17 cellular contexts compared by ENCODE assay signal in the genomic region with DNA sequence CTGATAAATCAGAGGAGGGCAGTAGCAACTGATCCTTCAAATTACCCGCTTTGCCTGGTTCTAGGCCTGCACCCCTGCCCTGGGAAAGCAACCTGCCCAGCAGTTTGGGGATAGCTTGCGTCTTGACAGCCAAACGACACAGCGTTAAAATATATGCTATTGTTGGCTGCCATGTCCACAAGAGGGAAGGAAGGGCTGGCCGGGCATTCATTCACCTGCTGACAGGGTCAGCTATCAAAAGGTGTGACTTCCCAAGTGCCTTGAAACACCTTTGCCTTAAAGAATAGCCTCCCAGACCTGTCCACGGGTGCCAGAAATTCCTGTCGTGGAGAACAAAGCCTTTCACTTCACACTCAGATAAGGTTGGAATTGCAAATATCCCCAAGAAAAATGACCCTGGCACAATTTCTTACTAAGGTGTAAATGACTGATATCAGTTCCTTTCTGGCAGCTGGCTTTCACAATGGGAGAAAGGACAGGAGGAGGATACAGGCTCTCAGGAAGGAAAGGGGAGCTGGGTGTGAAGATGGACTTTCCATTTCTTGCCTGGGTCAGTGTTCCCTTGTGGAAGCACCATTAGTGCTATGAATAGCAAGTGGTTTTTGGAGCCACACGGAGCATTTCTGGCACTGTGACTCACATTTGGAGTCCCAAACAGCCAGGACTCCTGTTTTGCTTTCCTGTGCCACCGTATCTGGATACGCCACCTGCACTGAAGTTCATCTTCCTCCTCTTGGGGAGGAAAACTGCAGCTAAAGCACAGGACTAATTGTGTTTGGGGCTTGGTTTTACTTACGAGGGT. TPM values are rescaled to one million over a fixed set of nuclear protein-coding genes. Genes with fewer than 3 reads are reported as not detected.
"Had no signal": no experiment of that assay in that cellular context is flagged by ENCODE, and none has a peak within 500 bp of the region (broad histone marks: within the 10 kb centered on the region; RNA-seq: fewer than 3 reads in every experiment).

No MANE protein-coding gene starts in this region.

- H3K27me3 ChIP-seq: adrenal gland, right lobe of liver had no signal

- H3K9me3 ChIP-seq: adrenal gland, lower lobe of right lung, mucosa of descending colon, right lobe of liver had no signal

- H3K4me1 ChIP-seq: right lobe of liver had no signal

- ATAC-seq: effector memory CD8-positive, alpha-beta T cell; left cardiac atrium; lower lobe of right lung; natural killer cell; right lobe of liver had no signal

- DNase-seq: activated CD4-positive, alpha-beta T cell treated with anti-CD3 and anti-CD28 coated beads, Interleukin-2, amount 50 U/mL, for 1 hour; activated CD4-positive, CD25-positive, alpha-beta regulatory T cell; activated naive CD4-positive, alpha-beta T cell treated with anti-CD3 and anti-CD28 coated beads, Interleukin-2, amount 50 U/mL, for 16 hours; activated T-cell treated with anti-CD3 and anti-CD28 coated beads for 4 hours; adrenal gland; central memory CD4-positive, alpha-beta T cell; effector memory CD8-positive, alpha-beta T cell; hypothalamus; left cardiac atrium; lower lobe of right lung; mucosa of descending colon; natural killer cell; stimulated activated CD4-positive, alpha-beta T cell treated with anti-CD3 and anti-CD28 coated beads, Interleukin-12 subunit alpha, Interleukin-12 subunit beta, amount 100 ng/mL, for 4 hours; stimulated activated naive CD4-positive, alpha-beta T cell treated with Interleukin-2 at 50 U/mL for 16 hours had no signal

- H3K4me3 ChIP-seq: adrenal gland, lower lobe of right lung, mucosa of descending colon, right lobe of liver had no signal

- H3K36me3 ChIP-seq: adrenal gland, lower lobe of right lung, right lobe of liver had no signal

- H3K27ac ChIP-seq: adrenal gland, lower lobe of right lung, right lobe of liver had no signal

RNA-seq across cellular contexts. Expression of a gene that starts 19.2 kb away (rescaled TPM):
- total RNA-seq: activated CD8-positive, alpha-beta memory T cell treated with anti-CD3 and anti-CD28 coated beads for 36 hours; natural killer cell; T-helper 1 cell treated with Interleukin-12 subunit alpha and Interleukin-12 subunit beta and Interleukin-4 antibody, amounts not matched to agents 30 ng/mL and 1 ng/mL, for 36 hours had no signal
